Comparison of ENCODE assay signal across 33 cellular contexts in genomic region chr3:143366672-143367071, GRCh38.
"Had no signal": no experiment of that assay in that cellular context is flagged by ENCODE, and none has a peak within 500 bp of the region (broad histone marks: within the 10 kb centered on the region; RNA-seq: fewer than 3 reads in every experiment).

No MANE protein-coding gene starts in this region.

- H3K27me3 ChIP-seq: adrenal gland, body of pancreas, colonic mucosa, dorsolateral prefrontal cortex, gastrocnemius medialis, ovary, sigmoid colon, vagina had no signal

- DNase-seq: activated CD4-positive, alpha-beta memory T cell treated with anti-CD3 and anti-CD28 coated beads for 36 hours; activated CD4-positive, alpha-beta T cell treated with anti-CD3 and anti-CD28 coated beads, Interleukin-2, amount 10 ng/mL, durations not matched to agents 24 days and 14 days; activated CD4-positive, CD25-positive, alpha-beta regulatory T cell treated with anti-CD3 and anti-CD28 coated beads, Interleukin-2, amount 50 U/mL, for 72 hours; activated CD8-positive, alpha-beta memory T cell treated with anti-CD3 and anti-CD28 coated beads, Interleukin-2, amount 50 U/mL, for 4 hours; activated effector memory CD4-positive, alpha-beta T cell treated with anti-CD3 and anti-CD28 coated beads, Interleukin-2, amount 50 U/mL, for 16 hours; activated naive CD4-positive, alpha-beta T cell treated with anti-CD3 and anti-CD28 coated beads for 36 hours; activated naive CD8-positive, alpha-beta T cell treated with anti-CD3 and anti-CD28 coated beads for 36 hours; activated T-cell treated with anti-CD3 and anti-CD28 coated beads, Interleukin-2, amount 50 U/mL, for 1 hour; adrenal gland; aorta; body of pancreas; colonic mucosa; dorsolateral prefrontal cortex; effector memory CD4-positive, alpha-beta T cell; gastrocnemius medialis; glutamatergic neuron; hippocampal formation; immature natural killer cell; kidney; left colon; mammary epithelial cell; naive B cell; ovary; sigmoid colon; small intestine; stimulated activated CD4-positive, alpha-beta T cell treated with anti-CD3 and anti-CD28 coated beads, Interleukin-4, amount 100 ng/mL, for 24 hours; stimulated activated naive CD8-positive, alpha-beta T cell treated with anti-CD3 and anti-CD28 coated beads, Interleukin-15, amount 100 ng/mL, for 72 hours; substantia nigra; T-helper 2 cell; WERI-Rb-1 had no signal

- H3K4me1 ChIP-seq: adrenal gland, body of pancreas, colonic mucosa, gastrocnemius medialis, prostate gland, sigmoid colon, vagina had no signal

- H3K27ac ChIP-seq: adrenal gland, body of pancreas, colonic mucosa, dorsolateral prefrontal cortex, gastrocnemius medialis, ovary, prostate gland, sigmoid colon, vagina, WERI-Rb-1 had no signal

- ATAC-seq: body of pancreas; gastrocnemius medialis; left colon; stimulated activated effector memory CD8-positive, alpha-beta T cell treated with anti-CD3 and anti-CD28 coated beads, Interleukin-12 subunit alpha, Interleukin-12 subunit beta, amount 100 ng/mL, for 72 hours; stimulated activated naive CD8-positive, alpha-beta T cell treated with anti-CD3 and anti-CD28 coated beads, Interleukin-15, amount 100 ng/mL, for 72 hours had no signal

- H3K4me3 ChIP-seq: adrenal gland, body of pancreas, colonic mucosa, dorsolateral prefrontal cortex, gastrocnemius medialis, ovary, prostate gland, sigmoid colon, vagina had no signal

- H3K36me3 ChIP-seq: adrenal gland, colonic mucosa, gastrocnemius medialis, ovary, prostate gland, sigmoid colon, vagina, WERI-Rb-1 had no signal

- H3K9me3 ChIP-seq: adrenal gland, body of pancreas, colonic mucosa, gastrocnemius medialis, ovary, prostate gland, sigmoid colon, vagina had no signal
